1 cellular context compared by ENCODE assay signal in genomic region chr17:37489197-37490001, GRCh38.
TF ChIP-seq lines count a peak whose summit lies in the region.

A gene with protein sequence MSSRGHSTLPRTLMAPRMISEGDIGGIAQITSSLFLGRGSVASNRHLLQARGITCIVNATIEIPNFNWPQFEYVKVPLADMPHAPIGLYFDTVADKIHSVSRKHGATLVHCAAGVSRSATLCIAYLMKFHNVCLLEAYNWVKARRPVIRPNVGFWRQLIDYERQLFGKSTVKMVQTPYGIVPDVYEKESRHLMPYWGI (plus strand): TSS chr17:37489891. CDS start chr17:37512273, 22,382 bp downstream.

TF ChIP-seq in H1, 55 proteins besides CTCF, POLR2A, EP300 and RAD21 (continued from another document):
- no peak for TF ChIP-seq TBP (IDR thresholded peaks at IDR 0.05; ENCODE audit: low read depth, low read length)
- TF ChIP-seq SIN3A (conservative IDR thresholded peaks at IDR 0.05 in 1 of 2, IDR thresholded peaks at IDR 0.05 in 1 of 2; ENCODE audit: low read depth in 1 of 2, low read length in 2 of 2) = no peak; a peak in 2 of 4 replicates
- peak; percentile 7 for TF ChIP-seq TAF7 (optimal IDR thresholded peaks at IDR 0.05; ENCODE audit: borderline replicate concordance, low read depth, low read length)
- no peak for TF ChIP-seq SP2 (IDR thresholded peaks at IDR 0.05; ENCODE audit: low read length)
- peak; percentile 15; the same call in 1 of the 2 replicates for TF ChIP-seq PHF8 (conservative IDR thresholded peaks at IDR 0.05; ENCODE audit: low read depth, low read length)
- TF ChIP-seq HDAC2 (IDR thresholded peaks at IDR 0.05; ENCODE audit: borderline replicate concordance in 1 of 2, low read depth in 2 of 2, low read length in 2 of 2) = peak; percentile 57 to 85; a peak in 3 of 4 replicates
- TF ChIP-seq CBX5 (IDR thresholded peaks at IDR 0.05; ENCODE audit: low read depth, low read length) = no peak
- 0 out of 2 replicates have a peak, but pooled peaks have one; percentile 35 for TF ChIP-seq NRF1 (IDR thresholded peaks at IDR 0.05; ENCODE audit: low read depth, low read length)
- peak; percentile 75; the same call in 1 of the 2 replicates for TF ChIP-seq TAF1 (IDR thresholded peaks at IDR 0.05; ENCODE audit: low read depth, low read length)
- peak; percentile 20; the same call in 1 of the 2 replicates for TF ChIP-seq POLR2AphosphoS5 (IDR thresholded peaks at IDR 0.05; ENCODE audit: low read depth, low read length)
- TF ChIP-seq RFX5 (IDR thresholded peaks at IDR 0.05; ENCODE audit: borderline replicate concordance, low read depth, low read length) = no peak
- TF ChIP-seq MAX (IDR thresholded peaks at IDR 0.05) = peak; percentile 55; the same call in 1 of the 2 replicates
- TF ChIP-seq CEBPB (IDR thresholded peaks at IDR 0.05; ENCODE audit: low read depth, low read length) = no peak
- no peak for TF ChIP-seq ZNF274 (IDR thresholded peaks at IDR 0.05; ENCODE audit: borderline replicate concordance, extremely low read depth, low read length)
- TF ChIP-seq SUZ12 (IDR thresholded peaks at IDR 0.05; ENCODE audit: low read length) = no peak; the same call in 1 of the 2 replicates
- TF ChIP-seq E2F6 (IDR thresholded peaks at IDR 0.05) = peak; percentile 71; the same call in 1 of the 2 replicates
- TF ChIP-seq ASH2L (IDR thresholded peaks at IDR 0.05; ENCODE audit: low read length) = peak; percentile 56
- TF ChIP-seq SIX5 (IDR thresholded peaks at IDR 0.05; ENCODE audit: low read depth, low read length) = no peak
- TF ChIP-seq EZH2 (IDR thresholded peaks at IDR 0.05; ENCODE audit: low read depth, low read length, severe bottlenecking) = peak; percentile 20
- TF ChIP-seq CHD2 (IDR thresholded peaks at IDR 0.05; ENCODE audit: low read length) = no peak
- TF ChIP-seq KDM4A (IDR thresholded peaks at IDR 0.05; ENCODE audit: low read depth, low read length, severe bottlenecking) = peak; percentile 91
- TF ChIP-seq EGR1 (IDR thresholded peaks at IDR 0.05; ENCODE audit: borderline replicate concordance, low read depth, low read length) = peak; percentile 8; the same call in 1 of the 2 replicates
